ENCODE assay signal across 18 cellular contexts in genomic region chr14:62269204-62269603, GRCh38.
DNase-seq lines count a peak whose midpoint lies in the region; ATAC-seq, FAIRE-seq and TF ChIP-seq lines count a peak whose summit lies in the region.
"Had no signal": no experiment of that assay in that cellular context is flagged by ENCODE, and none has a peak within 500 bp of the region (broad histone marks: within the 10 kb centered on the region; RNA-seq: fewer than 3 reads in every experiment).

No MANE protein-coding gene starts in this region.

- no peak for ATAC-seq in HG02884 (IDR thresholded peaks at IDR 0.05; ENCODE audit: unreplicated experiment)
- ATAC-seq: right cardiac atrium; stimulated activated memory B cell treated with anti-CD40 and anti-IgM and Interleukin-4, amounts not matched to agents 10 μg/mL and 1 μg/mL and 100 μg/mL, for 72 hours; T-cell had no signal

- intact Hi-C loops in activated CD4-positive, alpha-beta memory T cell treated with anti-CD3 and anti-CD28 coated beads for 36 hours (cut with micrococcal nuclease): no loop called here

- no peak overlapping the region for H3K4me3 Mint-ChIP-seq in activated CD4-positive, alpha-beta memory T cell treated with anti-CD3 and anti-CD28 coated beads for 36 hours
- H3K4me3 Mint-ChIP-seq in activated CD4-positive, alpha-beta memory T cell treated with anti-CD3 and anti-CD28 coated beads, Interleukin-2, amount 10 ng/mL, durations not matched to agents 7 days and 5 days: no peak overlapping the region
- H3K4me3 Mint-ChIP-seq: central memory CD8-positive, alpha-beta T cell; IgD-negative memory B cell; stimulated activated memory B cell treated with anti-CD40 and anti-IgM and Interleukin-4, amounts not matched to agents 10 μg/mL and 1 μg/mL and 100 μg/mL, for 72 hours; T-cell had no signal

- no peak for TF ChIP-seq POLR2A in erythroblast (IDR thresholded peaks at IDR 0.05; ENCODE audit: low read length)

- POLR2A ChIA-PET in activated CD4-positive, alpha-beta memory T cell treated with anti-CD3 and anti-CD28 coated beads for 36 hours (lab: Charles Lee): no interaction called here
- POLR2A ChIA-PET in activated CD4-positive, alpha-beta memory T cell treated with anti-CD3 and anti-CD28 coated beads, Interleukin-2, amount 10 ng/mL, durations not matched to agents 7 days and 5 days (lab: Charles Lee): no interaction called here

- CTCF ChIA-PET in activated CD4-positive, alpha-beta memory T cell treated with anti-CD3 and anti-CD28 coated beads for 36 hours (lab: Charles Lee): no interaction called here
- CTCF ChIA-PET in activated CD4-positive, alpha-beta memory T cell treated with anti-CD3 and anti-CD28 coated beads, Interleukin-2, amount 10 ng/mL, durations not matched to agents 7 days and 5 days (lab: Charles Lee): no interaction called here

- H3K27me3 Mint-ChIP-seq in activated CD4-positive, alpha-beta memory T cell treated with anti-CD3 and anti-CD28 coated beads for 36 hours: no peaks in the 10 kb centered on the region
- H3K27me3 Mint-ChIP-seq in activated CD4-positive, alpha-beta memory T cell treated with anti-CD3 and anti-CD28 coated beads, Interleukin-2, amount 10 ng/mL, durations not matched to agents 7 days and 5 days: no peaks in the 10 kb centered on the region
- H3K27me3 Mint-ChIP-seq: IgD-negative memory B cell had no signal

- peak; percentile 10 for DNase-seq in activated CD4-positive, alpha-beta memory T cell treated with anti-CD3 and anti-CD28 coated beads for 36 hours
- DNase-seq in activated CD4-positive, alpha-beta memory T cell treated with anti-CD3 and anti-CD28 coated beads, Interleukin-2, amount 10 ng/mL, durations not matched to agents 7 days and 5 days: no peak
- no peak for DNase-seq in HTR-8/SVneo (ENCODE audit: insufficient read length, low spot score)
- DNase-seq in amniotic epithelial cell (ENCODE audit: low read depth): peak; percentile 74
- peak; percentile 30 for DNase-seq in iris pigment epithelial cell (ENCODE audit: low read depth)
- no peak for DNase-seq in erythroblast (lab: John Stamatoyannopoulos, UW)
- no peak for DNase-seq in NCI-H2081 (lab: John Stamatoyannopoulos, UW)
- DNase-seq: kidney, NCI-H187 treated with DMSO at 0.1 percent for 48 hours, PC-9, right cardiac atrium, SIG-M5, T-cell had no signal

- no peaks in the 10 kb centered on the region for H3K9me3 Mint-ChIP-seq in activated CD4-positive, alpha-beta memory T cell treated with anti-CD3 and anti-CD28 coated beads for 36 hours
- H3K9me3 Mint-ChIP-seq in activated CD4-positive, alpha-beta memory T cell treated with anti-CD3 and anti-CD28 coated beads, Interleukin-2, amount 10 ng/mL, durations not matched to agents 7 days and 5 days: no peaks in the 10 kb centered on the region
- H3K9me3 Mint-ChIP-seq: stimulated activated memory B cell treated with anti-CD40 and anti-IgM and Interleukin-4, amounts not matched to agents 10 μg/mL and 1 μg/mL and 100 μg/mL, for 72 hours; T-cell had no signal

- no peaks in the 10 kb centered on the region for H3K36me3 Mint-ChIP-seq in activated CD4-positive, alpha-beta memory T cell treated with anti-CD3 and anti-CD28 coated beads for 36 hours
- H3K36me3 Mint-ChIP-seq in activated CD4-positive, alpha-beta memory T cell treated with anti-CD3 and anti-CD28 coated beads, Interleukin-2, amount 10 ng/mL, durations not matched to agents 7 days and 5 days (ENCODE audit: low read depth): no peaks in the 10 kb centered on the region
- H3K36me3 Mint-ChIP-seq: IgD-negative memory B cell; stimulated activated memory B cell treated with anti-CD40 and anti-IgM and Interleukin-4, amounts not matched to agents 10 μg/mL and 1 μg/mL and 100 μg/mL, for 72 hours; T-cell had no signal

- no peak overlapping the region for H3K27ac Mint-ChIP-seq in activated CD4-positive, alpha-beta memory T cell treated with anti-CD3 and anti-CD28 coated beads for 36 hours
- H3K27ac Mint-ChIP-seq in activated CD4-positive, alpha-beta memory T cell treated with anti-CD3 and anti-CD28 coated beads, Interleukin-2, amount 10 ng/mL, durations not matched to agents 7 days and 5 days: no peak overlapping the region
- H3K27ac Mint-ChIP-seq: IgD-negative memory B cell; stimulated activated memory B cell treated with anti-CD40 and anti-IgM and Interleukin-4, amounts not matched to agents 10 μg/mL and 1 μg/mL and 100 μg/mL, for 72 hours; T-cell had no signal

- peak; percentile 98 for FAIRE-seq in HTR-8/SVneo (lab: Jason Lieb, UNC)
- FAIRE-seq: D721Med, kidney had no signal

- H3K4me1 Mint-ChIP-seq in activated CD4-positive, alpha-beta memory T cell treated with anti-CD3 and anti-CD28 coated beads for 36 hours (ENCODE audit: low read depth): no peaks in the 10 kb centered on the region
- no peaks in the 10 kb centered on the region for H3K4me1 Mint-ChIP-seq in activated CD4-positive, alpha-beta memory T cell treated with anti-CD3 and anti-CD28 coated beads, Interleukin-2, amount 10 ng/mL, durations not matched to agents 7 days and 5 days
- H3K4me1 Mint-ChIP-seq: central memory CD8-positive, alpha-beta T cell; stimulated activated memory B cell treated with anti-CD40 and anti-IgM and Interleukin-4, amounts not matched to agents 10 μg/mL and 1 μg/mL and 100 μg/mL, for 72 hours; T-cell had no signal

Comparison
In these comparisons a context has a peak if more than half of its experiments do, and no peak if none do; other contexts are left out.
1. DNase-seq: peak in activated CD4-positive, alpha-beta memory T cell treated with anti-CD3 and anti-CD28 coated beads for 36 hours (single experiment), amniotic epithelial cell (single experiment) and iris pigment epithelial cell (single experiment); none in activated CD4-positive, alpha-beta memory T cell treated with anti-CD3 and anti-CD28 coated beads, Interleukin-2, amount 10 ng/mL, durations not matched to agents 7 days and 5 days (single experiment), HTR-8/SVneo (single experiment), erythroblast (0 of 2) and NCI-H2081 (0 of 2).